Comparison of ENCODE assay signal across 28 cellular contexts in the genomic region with DNA sequence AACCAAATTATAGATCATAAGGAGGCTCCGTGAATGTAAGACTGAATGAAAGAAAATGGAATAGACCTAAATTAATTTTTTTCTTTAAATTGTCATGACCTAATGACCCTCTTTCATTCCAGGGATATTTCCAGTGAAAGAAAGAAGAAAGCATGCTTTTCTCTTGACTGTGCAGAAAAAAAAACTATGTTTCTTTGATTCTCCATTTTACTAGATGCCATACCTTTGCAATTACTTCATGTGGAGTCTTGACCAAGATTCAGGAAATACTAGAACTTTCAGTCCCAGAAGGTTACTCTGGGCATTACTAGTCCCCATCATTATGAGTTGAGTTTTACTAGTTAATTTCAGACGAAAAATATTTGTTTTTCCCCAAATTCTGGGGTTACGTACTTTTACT. TPM values are rescaled to one million over a fixed set of nuclear protein-coding genes. Genes with fewer than 3 reads are reported as not detected.
DNase-seq lines count a peak whose midpoint lies in the region; ATAC-seq, FAIRE-seq and TF ChIP-seq lines count a peak whose summit lies in the region.
"Had no signal": no experiment of that assay in that cellular context is flagged by ENCODE, and none has a peak within 500 bp of the region (broad histone marks: within the 10 kb centered on the region; RNA-seq: fewer than 3 reads in every experiment).

No MANE protein-coding gene starts in this region.

- RAD21 ChIA-PET in HCT116 (lab: Charles Lee; ENCODE audit: low non-redundant PET in 1 of 2, low total read pairs in 2 of 2, uncharacterized antibody in 2 of 2, unreplicated experiment in 2 of 2): no interaction called here

- no peaks in the 10 kb centered on the region for H3K9me3 Mint-ChIP-seq in astrocyte (ENCODE audit: unreplicated experiment)
- H3K9me3 Mint-ChIP-seq in T-helper 2 cell treated with Interferon-gamma antibody and Interleukin-4, amounts not matched to agents 5 μg/mL and 100 μg/mL, for 36 hours: no peaks in the 10 kb centered on the region
- H3K9me3 Mint-ChIP-seq: activated CD8-positive, alpha-beta T cell treated with anti-CD3 and anti-CD28 coated beads for 36 hours; central memory CD8-positive, alpha-beta T cell; H9; memory B cell; naive thymus-derived CD4-positive, alpha-beta T cell; stimulated activated naive CD8-positive, alpha-beta T cell treated with anti-CD3 and anti-CD28 coated beads, Interleukin-15, Interleukin-2, amounts not matched to agents 100 ng/mL and 50 ng/mL, for 24 hours had no signal

- POLR2A ChIA-PET in HCT116 (lab: Charles Lee): no interaction called here

- ATAC-seq in HCT116: peak; percentile 42; the same call in 1 of the 2 replicates
- ATAC-seq: activated CD8-positive, alpha-beta T cell treated with anti-CD3 and anti-CD28 coated beads for 36 hours; left colon; naive thymus-derived CD4-positive, alpha-beta T cell had no signal

- no peaks in the 10 kb centered on the region for H3K36me3 Mint-ChIP-seq in astrocyte (ENCODE audit: low read depth, unreplicated experiment)
- H3K36me3 Mint-ChIP-seq in T-helper 2 cell treated with Interferon-gamma antibody and Interleukin-4, amounts not matched to agents 5 μg/mL and 100 μg/mL, for 36 hours (ENCODE audit: low read depth): no peaks in the 10 kb centered on the region
- H3K36me3 Mint-ChIP-seq: naive thymus-derived CD4-positive, alpha-beta T cell had no signal

- H4K20me1 ChIP-seq in HCT116 (ENCODE audit: insufficient read depth): no peaks in the 10 kb centered on the region
- H4K20me1 ChIP-seq in astrocyte (ENCODE audit: insufficient read depth, low read length): no peaks in the 10 kb centered on the region

- H3K9ac ChIP-seq in HCT116 (ENCODE audit: low read length): no peak overlapping the region
- H3K9ac ChIP-seq in astrocyte (ENCODE audit: low read length): no peak overlapping the region
- no peak overlapping the region for H3K9ac ChIP-seq in skeletal muscle satellite cell (ENCODE audit: low read depth, low read length)

- peak overlapping the region; percentile 36 for H3K4me2 ChIP-seq in HCT116 (ENCODE audit: low read length)
- peak overlapping the region; percentile 33 for H3K4me2 ChIP-seq in astrocyte (ENCODE audit: low read length)
- H3K4me2 ChIP-seq in skeletal muscle satellite cell (ENCODE audit: low read length): peak overlapping the region; percentile 20

- peak; percentile 82 for FAIRE-seq in astrocyte (lab: Jason Lieb, UNC)

- H3K79me2 ChIP-seq in HCT116 (ENCODE audit: insufficient read depth, low read length) (no peaks in the 10 kb centered on the region), astrocyte (ENCODE audit: insufficient read depth, low read length) (no peaks in the 10 kb centered on the region)

- no peak for TF ChIP-seq CTCF in HCT116 (IDR thresholded peaks at IDR 0.05 in 2 of 3, conservative IDR thresholded peaks at IDR 0.05 in 1 of 3; ENCODE audit: borderline replicate concordance in 1 of 3, insufficient read depth in 1 of 3, low read depth in 2 of 3, low read length in 2 of 3)
- TF ChIP-seq CTCF in astrocyte (IDR thresholded peaks at IDR 0.05; ENCODE audit: insufficient read depth, low read depth, low read length): no peak
- no peak for TF ChIP-seq CTCF in fibroblast of villous mesenchyme (IDR thresholded peaks at IDR 0.05; ENCODE audit: insufficient read depth, low read depth, low read length)

- DNase-seq in HCT116 (ENCODE audit: low read depth, low spot score): no peak
- DNase-seq in astrocyte (ENCODE audit: low read depth): peak; percentile 72
- DNase-seq in fibroblast of villous mesenchyme (ENCODE audit: low read depth): peak; percentile 17
- DNase-seq in GDM1 (lab: John Stamatoyannopoulos, UW): no peak
- DNase-seq in NCI-H2196 treated with DMSO at 0.1 percent for 48 hours (lab: John Stamatoyannopoulos, UW; ENCODE audit: unreplicated experiment): no peak
- no peak for DNase-seq in GF-D8 (lab: John Stamatoyannopoulos, UW)
- no peak for DNase-seq in T-helper 2 cell treated with Interferon-gamma antibody and Interleukin-4, amounts not matched to agents 5 μg/mL and 100 μg/mL, for 36 hours (ENCODE audit: low spot score)
- DNase-seq: activated CD4-positive, CD25-positive, alpha-beta regulatory T cell; activated CD8-positive, alpha-beta T cell treated with anti-CD3 and anti-CD28 coated beads for 36 hours; activated gamma-delta T cell; activated T-cell treated with anti-CD3 and anti-CD28 coated beads for 4 hours; amygdala; H9; KBM-7; left colon; naive thymus-derived CD4-positive, alpha-beta T cell; NCI-H2171 treated with DMSO at 0.1 percent for 48 hours; NCI-H69; occipital lobe; spleen; stimulated activated CD4-positive, alpha-beta T cell treated with anti-CD3 and anti-CD28 coated beads, Interleukin-4, amount 100 ng/mL, for 1 hour had no signal

- H3K36me3 ChIP-seq in HCT116 (ENCODE audit: control insufficient read depth in 1 of 2, insufficient read depth in 2 of 2, low read length in 2 of 2): no peaks in the 10 kb centered on the region
- H3K36me3 ChIP-seq in astrocyte (ENCODE audit: insufficient read depth, low read length): no peaks in the 10 kb centered on the region
- no peaks in the 10 kb centered on the region for H3K36me3 ChIP-seq in skeletal muscle satellite cell (ENCODE audit: insufficient read depth, low read length)
- H3K36me3 ChIP-seq: spleen, tibial nerve had no signal

- CTCF ChIA-PET in HCT116 (lab: Charles Lee): no interaction called here

- no peaks in the 10 kb centered on the region for H3K27me3 Mint-ChIP-seq in astrocyte (ENCODE audit: low read depth, unreplicated experiment)
- peaks cover 12% of the 10 kb centered on the region for H3K27me3 Mint-ChIP-seq in T-helper 2 cell treated with Interferon-gamma antibody and Interleukin-4, amounts not matched to agents 5 μg/mL and 100 μg/mL, for 36 hours (ENCODE audit: low read depth)
- H3K27me3 Mint-ChIP-seq: B cell, memory B cell had no signal

- H3K9me3 ChIP-seq in HCT116 (ENCODE audit: control insufficient read depth in 1 of 2, insufficient read depth in 1 of 2, low read depth in 1 of 2, low read length in 2 of 2) (no peaks in the 10 kb centered on the region), astrocyte (ENCODE audit: insufficient read depth, low read depth, low read length) (no peaks in the 10 kb centered on the region), skeletal muscle satellite cell (replicated peaks; ENCODE audit: low read length) (no peaks in the 10 kb centered on the region)
- H3K9me3 ChIP-seq: spleen, tibial nerve had no signal

- intact Hi-C loops in HCT116 (cut with micrococcal nuclease): no loop called here

- H3K9me2 ChIP-seq in HCT116 (ENCODE audit: insufficient read depth): no peaks in the 10 kb centered on the region

- H3K27ac Mint-ChIP-seq in astrocyte (ENCODE audit: unreplicated experiment): peak overlapping the region; percentile 75
- no peak overlapping the region for H3K27ac Mint-ChIP-seq in T-helper 2 cell treated with Interferon-gamma antibody and Interleukin-4, amounts not matched to agents 5 μg/mL and 100 μg/mL, for 36 hours
- H3K27ac Mint-ChIP-seq: activated CD8-positive, alpha-beta T cell treated with anti-CD3 and anti-CD28 coated beads for 36 hours; B cell; H9; memory B cell; naive thymus-derived CD4-positive, alpha-beta T cell; stimulated activated naive CD8-positive, alpha-beta T cell treated with anti-CD3 and anti-CD28 coated beads, Interleukin-15, Interleukin-2, amounts not matched to agents 100 ng/mL and 50 ng/mL, for 24 hours had no signal

- TF ChIP-seq RAD21 in HCT116 (IDR thresholded peaks at IDR 0.05; ENCODE audit: low read depth): no peak

- no peak overlapping the region for H3K4me3 ChIP-seq in HCT116 (replicated peaks in 1 of 2; ENCODE audit: low read depth in 1 of 2, low read length in 2 of 2)
- H3K4me3 ChIP-seq in astrocyte (ENCODE audit: insufficient read depth, low read depth, low read length): no peak overlapping the region
- H3K4me3 ChIP-seq in fibroblast of villous mesenchyme (ENCODE audit: low read depth, low read length): no peak overlapping the region
- H3K4me3 ChIP-seq in skeletal muscle satellite cell (ENCODE audit: low read length): no peak overlapping the region
- H3K4me3 ChIP-seq: SK-N-MC, spleen, tibial nerve had no signal

- H3K4me1 ChIP-seq in HCT116 (ENCODE audit: control insufficient read depth in 1 of 2, insufficient read depth in 2 of 2, low read length in 2 of 2) (peaks cover 6 to 38% of the 10 kb centered on the region in 2 experiments; a peak in 3 of 4 replicates), astrocyte (ENCODE audit: insufficient read depth, low read length) (peaks cover 10% of the 10 kb centered on the region), skeletal muscle satellite cell (ENCODE audit: control insufficient read depth, insufficient read depth, low read length) (peaks cover 12% of the 10 kb centered on the region)
- H3K4me1 ChIP-seq: tibial nerve had no signal

- no TSS peak for BruUV-seq in HCT116 (replicated peaks; lab: Mats Ljungman, UMichigan)

- H2AFZ ChIP-seq in HCT116 (ENCODE audit: low read depth, low read length, poor library complexity, severe bottlenecking) (peak overlapping the region; percentile 52), astrocyte (ENCODE audit: low read depth, low read length) (no peak overlapping the region)

- peaks cover 27% of the 10 kb centered on the region for H3K4me1 Mint-ChIP-seq in astrocyte (ENCODE audit: low read depth, unreplicated experiment)
- H3K4me1 Mint-ChIP-seq in T-helper 2 cell treated with Interferon-gamma antibody and Interleukin-4, amounts not matched to agents 5 μg/mL and 100 μg/mL, for 36 hours (ENCODE audit: low read depth): no peaks in the 10 kb centered on the region
- H3K4me1 Mint-ChIP-seq: central memory CD8-positive, alpha-beta T cell had no signal

- H3K27ac ChIP-seq in HCT116 (ENCODE audit: low read depth, low read length) (no peak overlapping the region), astrocyte (ENCODE audit: low read depth, low read length) (peak overlapping the region; percentile 51)
- H3K27ac ChIP-seq: SK-N-MC, spleen, tibial nerve had no signal

- no peaks in the 10 kb centered on the region for H3K27me3 ChIP-seq in HCT116 (ENCODE audit: insufficient read depth, low read length)
- H3K27me3 ChIP-seq in astrocyte (ENCODE audit: insufficient read depth, low read length): no peaks in the 10 kb centered on the region
- no peaks in the 10 kb centered on the region for H3K27me3 ChIP-seq in skeletal muscle satellite cell (ENCODE audit: control insufficient read depth, insufficient read depth, low read length)
- H3K27me3 ChIP-seq: spleen, tibial nerve had no signal

- H3K4me3 Mint-ChIP-seq in astrocyte (ENCODE audit: unreplicated experiment): no peak overlapping the region
- no peak overlapping the region for H3K4me3 Mint-ChIP-seq in T-helper 2 cell treated with Interferon-gamma antibody and Interleukin-4, amounts not matched to agents 5 μg/mL and 100 μg/mL, for 36 hours
- H3K4me3 Mint-ChIP-seq: activated CD8-positive, alpha-beta T cell treated with anti-CD3 and anti-CD28 coated beads for 36 hours; B cell; central memory CD8-positive, alpha-beta T cell; H9; memory B cell; naive thymus-derived CD4-positive, alpha-beta T cell; stimulated activated naive CD8-positive, alpha-beta T cell treated with anti-CD3 and anti-CD28 coated beads, Interleukin-15, Interleukin-2, amounts not matched to agents 100 ng/mL and 50 ng/mL, for 24 hours had no signal

- TF ChIP-seq POLR2A in HCT116 (IDR thresholded peaks at IDR 0.05; ENCODE audit: borderline replicate concordance, extremely low read depth, insufficient read depth, insufficient read length): no peak

RNA-seq across cellular contexts. Expression of a gene that starts 6.4 kb away (rescaled TPM):
- total RNA-seq in HCT116 (2021; ENCODE audit: unreplicated experiment) (19.9 TPM), astrocyte (22.5 and 23.5 TPM in 2 replicates), fibroblast of villous mesenchyme (24.8 and 39.3 TPM in 2 replicates)
- 4.7 and 6.7 TPM in 2 replicates for polyA plus RNA-seq in HCT116 (2012)
- 31.0 and 34.7 TPM in 2 replicates for total RNA-seq in skeletal muscle satellite cell (2012; rRNA removed)

RNA-seq across cellular contexts. Expression of a gene that starts 15.1 kb away (rescaled TPM):
- total RNA-seq in HCT116 (2021; ENCODE audit: unreplicated experiment): 5.1 TPM
- polyA plus RNA-seq in HCT116 (2012): 1.1 and 2.4 TPM in 2 replicates
- 69.6 and 75.8 TPM in 2 replicates for total RNA-seq in astrocyte
- total RNA-seq in fibroblast of villous mesenchyme: 43.8 and 58.3 TPM in 2 replicates
- 8.3 and 12.7 TPM in 2 replicates for total RNA-seq in skeletal muscle satellite cell (2012; rRNA removed)

Comparison
In these comparisons a context has a peak if more than half of its experiments do, and no peak if none do; other contexts are left out.
1. DNase-seq: peak in astrocyte (single experiment) and fibroblast of villous mesenchyme (single experiment); none in HCT116 (single experiment), GDM1 (single experiment), NCI-H2196 treated with DMSO at 0.1 percent for 48 hours (single experiment), GF-D8 (single experiment) and T-helper 2 cell treated with Interferon-gamma antibody and Interleukin-4, amounts not matched to agents 5 μg/mL and 100 μg/mL, for 36 hours (single experiment).
2. Peak in every context shown above with its lines, with median percentiles within 50 percentile points of each other: H3K4me2 ChIP-seq.